ENCODE assay signal across 1 cellular context in genomic region chr10:68955786-68956532, GRCh38.
TF ChIP-seq lines count a peak whose summit lies in the region.

Gene DDX21, plus strand, starts transcription at chr10:68956170. Its CDS starts 56 bp downstream, at chr10:68956226.

TF ChIP-seq in HepG2, 621 proteins besides CTCF, POLR2A, EP300 and RAD21 (continued from another document and continues in another):
- TF ChIP-seq ARHGAP35 (CRISPR knock-in tag; IDR thresholded peaks at IDR 0.05; ENCODE audit: borderline replicate concordance) = 0 out of 2 replicates have a peak, but pooled peaks have one; percentile 69
- no peak for TF ChIP-seq ZKSCAN1 (IDR thresholded peaks at IDR 0.05; ENCODE audit: low read length)
- TF ChIP-seq, protein P1, sequence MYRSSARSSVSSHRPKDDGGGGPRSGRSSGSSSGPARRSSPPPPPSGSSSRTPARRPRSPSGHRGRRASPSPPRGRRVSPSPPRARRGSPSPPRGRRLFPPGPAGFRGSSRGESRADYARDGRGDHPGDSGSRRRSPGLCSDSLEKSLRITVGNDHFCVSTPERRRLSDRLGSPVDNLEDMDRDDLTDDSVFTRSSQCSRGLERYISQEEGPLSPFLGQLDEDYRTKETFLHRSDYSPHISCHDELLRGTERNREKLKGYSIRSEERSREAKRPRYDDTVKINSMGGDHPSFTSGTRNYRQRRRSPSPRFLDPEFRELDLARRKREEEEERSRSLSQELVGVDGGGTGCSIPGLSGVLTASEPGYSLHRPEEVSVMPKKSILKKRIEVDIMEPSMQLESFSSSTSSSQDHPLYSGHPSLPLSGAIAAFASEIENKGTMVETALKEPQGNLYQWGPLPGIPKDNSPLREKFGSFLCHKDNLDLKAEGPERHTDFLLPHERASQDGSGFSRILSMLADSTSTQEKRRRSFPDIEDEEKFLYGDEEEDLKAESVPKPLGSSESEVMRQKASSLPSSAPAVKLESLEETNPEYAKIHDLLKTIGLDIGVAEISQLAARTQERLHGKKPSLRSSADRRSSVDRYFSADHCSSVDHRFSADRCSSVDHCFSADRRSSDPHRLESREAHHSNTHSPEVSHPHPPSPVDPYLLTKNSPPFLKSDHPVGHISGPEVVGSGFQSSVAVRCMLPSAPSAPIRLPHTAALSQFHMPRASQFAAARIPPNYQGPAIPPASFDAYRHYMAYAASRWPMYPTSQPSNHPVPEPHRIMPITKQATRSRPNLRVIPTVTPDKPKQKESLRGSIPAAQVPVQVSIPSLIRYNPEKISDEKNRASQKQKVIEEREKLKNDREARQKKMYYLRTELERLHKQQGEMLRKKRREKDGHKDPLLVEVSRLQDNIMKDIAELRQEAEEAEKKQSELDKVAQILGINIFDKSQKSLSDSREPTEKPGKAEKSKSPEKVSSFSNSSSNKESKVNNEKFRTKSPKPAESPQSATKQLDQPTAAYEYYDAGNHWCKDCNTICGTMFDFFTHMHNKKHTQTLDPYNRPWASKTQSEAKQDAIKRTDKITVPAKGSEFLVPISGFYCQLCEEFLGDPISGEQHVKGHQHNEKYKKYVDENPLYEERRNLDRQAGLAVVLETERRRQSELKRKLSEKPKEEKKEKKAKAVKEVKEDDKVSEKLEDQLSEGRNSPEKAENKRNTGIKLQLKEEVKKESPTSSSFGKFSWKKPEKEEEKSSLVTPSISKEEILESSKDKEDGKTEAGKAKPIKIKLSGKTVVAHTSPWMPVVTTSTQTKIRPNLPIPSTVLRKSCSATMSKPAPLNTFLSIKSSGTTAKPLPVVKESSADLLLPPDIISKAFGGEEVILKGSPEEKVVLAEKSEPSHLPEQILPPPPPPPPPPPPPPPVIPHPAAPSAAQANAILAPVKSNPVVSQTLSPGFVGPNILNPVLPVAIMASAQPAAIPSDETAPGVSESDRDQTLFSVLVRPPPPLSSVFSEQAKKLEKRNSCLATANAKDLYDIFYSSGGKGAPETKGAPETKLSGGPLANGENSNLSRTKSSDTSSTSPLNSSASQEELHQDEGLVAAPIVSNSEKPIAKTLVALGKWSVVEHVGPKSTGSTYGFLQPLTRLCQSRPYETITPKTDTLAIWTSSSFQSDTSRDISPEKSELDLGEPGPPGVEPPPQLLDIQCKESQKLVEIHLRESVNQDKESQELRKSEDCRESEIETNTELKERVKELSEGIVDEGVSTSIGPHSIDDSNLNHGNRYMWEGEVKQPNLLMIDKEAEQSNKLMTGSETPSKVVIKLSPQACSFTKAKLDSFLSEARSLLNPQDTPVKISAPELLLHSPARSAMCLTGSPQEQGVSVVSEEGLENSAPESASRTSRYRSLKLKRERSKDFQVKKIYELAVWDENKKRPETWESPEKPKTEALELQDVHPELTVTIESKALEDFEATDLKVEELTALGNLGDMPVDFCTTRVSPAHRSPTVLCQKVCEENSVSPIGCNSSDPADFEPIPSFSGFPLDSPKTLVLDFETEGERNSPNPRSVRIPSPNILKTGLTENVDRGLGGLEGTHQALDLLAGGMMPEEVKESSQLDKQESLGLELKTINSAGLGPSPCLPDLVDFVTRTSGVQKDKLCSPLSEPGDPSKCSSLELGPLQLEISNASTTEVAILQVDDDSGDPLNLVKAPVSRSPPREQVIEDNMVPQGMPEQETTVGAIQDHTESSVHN (CRISPR knock-in tag; IDR thresholded peaks at IDR 0.05) = peak; percentile 11
- no peak for TF ChIP-seq HNRNPUL1 (IDR thresholded peaks at IDR 0.05; ENCODE audit: low read depth, low read length)
- TF ChIP-seq, protein P2, sequence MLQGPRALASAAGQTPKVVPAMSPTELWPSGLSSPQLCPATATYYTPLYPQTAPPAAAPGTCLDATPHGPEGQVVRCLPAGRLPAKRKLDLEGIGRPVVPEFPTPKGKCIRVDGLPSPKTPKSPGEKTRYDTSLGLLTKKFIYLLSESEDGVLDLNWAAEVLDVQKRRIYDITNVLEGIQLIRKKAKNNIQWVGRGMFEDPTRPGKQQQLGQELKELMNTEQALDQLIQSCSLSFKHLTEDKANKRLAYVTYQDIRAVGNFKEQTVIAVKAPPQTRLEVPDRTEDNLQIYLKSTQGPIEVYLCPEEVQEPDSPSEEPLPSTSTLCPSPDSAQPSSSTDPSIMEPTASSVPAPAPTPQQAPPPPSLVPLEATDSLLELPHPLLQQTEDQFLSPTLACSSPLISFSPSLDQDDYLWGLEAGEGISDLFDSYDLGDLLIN (CRISPR knock-in tag; IDR thresholded peaks at IDR 0.05; ENCODE audit: borderline replicate concordance) = no peak
- TF ChIP-seq ZNF143 (CRISPR knock-in tag; IDR thresholded peaks at IDR 0.05) = no peak
- peak; percentile 97 for TF ChIP-seq MXD4 (CRISPR knock-in tag; IDR thresholded peaks at IDR 0.05)
- TF ChIP-seq ZNF101 (CRISPR knock-in tag; IDR thresholded peaks at IDR 0.05; ENCODE audit: borderline replicate concordance, low read depth) = 0 out of 2 replicates have a peak, but pooled peaks have one; percentile 60
- TF ChIP-seq ZNF17 (CRISPR knock-in tag; IDR thresholded peaks at IDR 0.05) = no peak
- TF ChIP-seq ZFP82 (CRISPR knock-in tag; IDR thresholded peaks at IDR 0.05; ENCODE audit: borderline replicate concordance) = peak; percentile 71; the same call in 1 of the 2 replicates
- 0 out of 2 replicates have a peak, but pooled peaks have one; percentile 38 for TF ChIP-seq AKAP8 (CRISPR knock-in tag; IDR thresholded peaks at IDR 0.05)
- TF ChIP-seq ZNF160 (CRISPR knock-in tag; IDR thresholded peaks at IDR 0.05) = no peak
- TF ChIP-seq KAT2B (IDR thresholded peaks at IDR 0.05; ENCODE audit: borderline replicate concordance, low read depth, low read length) = no peak
- peak; percentile 57 for TF ChIP-seq EED (CRISPR knock-in tag; IDR thresholded peaks at IDR 0.05)
- TF ChIP-seq KDM3A (CRISPR knock-in tag; IDR thresholded peaks at IDR 0.05; ENCODE audit: low read depth) = no peak
- peak; percentile 6; the same call in 1 of the 2 replicates for TF ChIP-seq SALL2 (CRISPR knock-in tag; IDR thresholded peaks at IDR 0.05)
- TF ChIP-seq TP53 (CRISPR knock-in tag; conservative IDR thresholded peaks at IDR 0.05) = 0 out of 2 replicates have a peak, but pooled peaks have one; percentile 55
- TF ChIP-seq TCF12 (IDR thresholded peaks at IDR 0.05) = no peak
- TF ChIP-seq TCF12 (CRISPR knock-in tag; IDR thresholded peaks at IDR 0.05) = peak; percentile 47; the same call in 1 of the 2 replicates
- TF ChIP-seq ZNF747 (CRISPR knock-in tag; IDR thresholded peaks at IDR 0.05; ENCODE audit: borderline replicate concordance) = peak; percentile 61; the same call in 1 of the 2 replicates
- 0 out of 2 replicates have a peak, but pooled peaks have one; percentile 19 for TF ChIP-seq CC2D1A (CRISPR knock-in tag; IDR thresholded peaks at IDR 0.05)
- TF ChIP-seq SP4 (CRISPR knock-in tag; IDR thresholded peaks at IDR 0.05) = peak; percentile 57
- TF ChIP-seq, protein P3, sequence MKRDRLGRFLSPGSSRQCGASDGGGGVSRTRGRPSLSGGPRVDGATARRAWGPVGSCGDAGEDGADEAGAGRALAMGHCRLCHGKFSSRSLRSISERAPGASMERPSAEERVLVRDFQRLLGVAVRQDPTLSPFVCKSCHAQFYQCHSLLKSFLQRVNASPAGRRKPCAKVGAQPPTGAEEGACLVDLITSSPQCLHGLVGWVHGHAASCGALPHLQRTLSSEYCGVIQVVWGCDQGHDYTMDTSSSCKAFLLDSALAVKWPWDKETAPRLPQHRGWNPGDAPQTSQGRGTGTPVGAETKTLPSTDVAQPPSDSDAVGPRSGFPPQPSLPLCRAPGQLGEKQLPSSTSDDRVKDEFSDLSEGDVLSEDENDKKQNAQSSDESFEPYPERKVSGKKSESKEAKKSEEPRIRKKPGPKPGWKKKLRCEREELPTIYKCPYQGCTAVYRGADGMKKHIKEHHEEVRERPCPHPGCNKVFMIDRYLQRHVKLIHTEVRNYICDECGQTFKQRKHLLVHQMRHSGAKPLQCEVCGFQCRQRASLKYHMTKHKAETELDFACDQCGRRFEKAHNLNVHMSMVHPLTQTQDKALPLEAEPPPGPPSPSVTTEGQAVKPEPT (CRISPR knock-in tag; IDR thresholded peaks at IDR 0.05; ENCODE audit: low read depth) = peak; percentile 51; the same call in 1 of the 2 replicates
- 0 out of 2 replicates have a peak, but pooled peaks have one; percentile 37 for TF ChIP-seq ZNF772 (CRISPR knock-in tag; IDR thresholded peaks at IDR 0.05)
- TF ChIP-seq, protein P4, sequence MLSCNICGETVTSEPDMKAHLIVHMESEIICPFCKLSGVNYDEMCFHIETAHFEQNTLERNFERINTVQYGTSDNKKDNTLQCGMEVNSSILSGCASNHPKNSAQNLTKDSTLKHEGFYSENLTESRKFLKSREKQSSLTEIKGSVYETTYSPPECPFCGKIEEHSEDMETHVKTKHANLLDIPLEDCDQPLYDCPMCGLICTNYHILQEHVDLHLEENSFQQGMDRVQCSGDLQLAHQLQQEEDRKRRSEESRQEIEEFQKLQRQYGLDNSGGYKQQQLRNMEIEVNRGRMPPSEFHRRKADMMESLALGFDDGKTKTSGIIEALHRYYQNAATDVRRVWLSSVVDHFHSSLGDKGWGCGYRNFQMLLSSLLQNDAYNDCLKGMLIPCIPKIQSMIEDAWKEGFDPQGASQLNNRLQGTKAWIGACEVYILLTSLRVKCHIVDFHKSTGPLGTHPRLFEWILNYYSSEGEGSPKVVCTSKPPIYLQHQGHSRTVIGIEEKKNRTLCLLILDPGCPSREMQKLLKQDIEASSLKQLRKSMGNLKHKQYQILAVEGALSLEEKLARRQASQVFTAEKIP (CRISPR knock-in tag; IDR thresholded peaks at IDR 0.05; ENCODE audit: borderline replicate concordance) = no peak
- TF ChIP-seq ZSCAN31 (CRISPR knock-in tag; IDR thresholded peaks at IDR 0.05; ENCODE audit: low read depth) = no peak
- peak; percentile 58; the same call in 1 of the 2 replicates for TF ChIP-seq ZNF337 (CRISPR knock-in tag; IDR thresholded peaks at IDR 0.05; ENCODE audit: borderline replicate concordance, low read depth)
- TF ChIP-seq ZNF629 (CRISPR knock-in tag; conservative IDR thresholded peaks at IDR 0.05) = 0 out of 2 replicates have a peak, but pooled peaks have one; percentile 5
- no peak for TF ChIP-seq ZNF598 (CRISPR knock-in tag; IDR thresholded peaks at IDR 0.05; ENCODE audit: borderline replicate concordance)
- TF ChIP-seq TCF7 (IDR thresholded peaks at IDR 0.05; ENCODE audit: low read depth) = no peak
- TF ChIP-seq TCF7L2 (IDR thresholded peaks at IDR 0.05; ENCODE audit: low read depth, low read length) = no peak
- no peak for TF ChIP-seq ZNF414 (CRISPR knock-in tag; IDR thresholded peaks at IDR 0.05)
- TF ChIP-seq ZNF3 (CRISPR knock-in tag; IDR thresholded peaks at IDR 0.05) = 0 out of 2 replicates have a peak, but pooled peaks have one; percentile 31
- peak; percentile 98; the same call in 2 of the 3 replicates for TF ChIP-seq MXI1 (IDR thresholded peaks at IDR 0.05; ENCODE audit: borderline replicate concordance, low read depth, low read length)
- TF ChIP-seq, protein P5, sequence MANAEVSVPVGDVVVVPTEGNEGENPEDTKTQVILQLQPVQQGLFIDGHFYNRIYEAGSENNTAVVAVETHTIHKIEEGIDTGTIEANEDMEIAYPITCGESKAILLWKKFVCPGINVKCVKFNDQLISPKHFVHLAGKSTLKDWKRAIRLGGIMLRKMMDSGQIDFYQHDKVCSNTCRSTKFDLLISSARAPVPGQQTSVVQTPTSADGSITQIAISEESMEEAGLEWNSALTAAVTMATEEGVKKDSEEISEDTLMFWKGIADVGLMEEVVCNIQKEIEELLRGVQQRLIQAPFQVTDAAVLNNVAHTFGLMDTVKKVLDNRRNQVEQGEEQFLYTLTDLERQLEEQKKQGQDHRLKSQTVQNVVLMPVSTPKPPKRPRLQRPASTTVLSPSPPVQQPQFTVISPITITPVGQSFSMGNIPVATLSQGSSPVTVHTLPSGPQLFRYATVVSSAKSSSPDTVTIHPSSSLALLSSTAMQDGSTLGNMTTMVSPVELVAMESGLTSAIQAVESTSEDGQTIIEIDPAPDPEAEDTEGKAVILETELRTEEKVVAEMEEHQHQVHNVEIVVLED (CRISPR knock-in tag; IDR thresholded peaks at IDR 0.05; ENCODE audit: borderline replicate concordance) = peak; percentile 46; the same call in 1 of the 2 replicates
- peak; percentile 52; the same call in 1 of the 2 replicates for TF ChIP-seq ZNF331 (CRISPR knock-in tag; IDR thresholded peaks at IDR 0.05)
- TF ChIP-seq, protein P6, sequence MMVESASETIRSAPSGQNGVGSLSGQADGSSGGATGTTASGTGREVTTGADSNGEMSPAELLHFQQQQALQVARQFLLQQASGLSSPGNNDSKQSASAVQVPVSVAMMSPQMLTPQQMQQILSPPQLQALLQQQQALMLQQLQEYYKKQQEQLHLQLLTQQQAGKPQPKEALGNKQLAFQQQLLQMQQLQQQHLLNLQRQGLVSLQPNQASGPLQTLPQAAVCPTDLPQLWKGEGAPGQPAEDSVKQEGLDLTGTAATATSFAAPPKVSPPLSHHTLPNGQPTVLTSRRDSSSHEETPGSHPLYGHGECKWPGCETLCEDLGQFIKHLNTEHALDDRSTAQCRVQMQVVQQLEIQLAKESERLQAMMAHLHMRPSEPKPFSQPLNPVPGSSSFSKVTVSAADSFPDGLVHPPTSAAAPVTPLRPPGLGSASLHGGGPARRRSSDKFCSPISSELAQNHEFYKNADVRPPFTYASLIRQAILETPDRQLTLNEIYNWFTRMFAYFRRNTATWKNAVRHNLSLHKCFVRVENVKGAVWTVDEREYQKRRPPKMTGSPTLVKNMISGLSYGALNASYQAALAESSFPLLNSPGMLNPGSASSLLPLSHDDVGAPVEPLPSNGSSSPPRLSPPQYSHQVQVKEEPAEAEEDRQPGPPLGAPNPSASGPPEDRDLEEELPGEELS (CRISPR knock-in tag; IDR thresholded peaks at IDR 0.05) = no peak
- TF ChIP-seq POLR2G (IDR thresholded peaks at IDR 0.05; ENCODE audit: low read depth, low read length) = peak; percentile 98
- TF ChIP-seq DR1 (CRISPR knock-in tag; IDR thresholded peaks at IDR 0.05) = peak; percentile 1; the same call in 1 of the 2 replicates
- peak; percentile 96 for TF ChIP-seq HDAC1 (CRISPR knock-in tag; IDR thresholded peaks at IDR 0.05)
- TF ChIP-seq ZNF350 (CRISPR knock-in tag; IDR thresholded peaks at IDR 0.05; ENCODE audit: borderline replicate concordance, low read depth) = peak; percentile 90; the same call in 1 of the 2 replicates
- peak; percentile 83; the same call in 1 of the 2 replicates for TF ChIP-seq ZNF230 (CRISPR knock-in tag; IDR thresholded peaks at IDR 0.05)
- peak; percentile 65 for TF ChIP-seq NFKB2 (CRISPR knock-in tag; IDR thresholded peaks at IDR 0.05; ENCODE audit: borderline replicate concordance)
- TF ChIP-seq ZZZ3 (CRISPR knock-in tag; IDR thresholded peaks at IDR 0.05; ENCODE audit: borderline replicate concordance) = peak; percentile 87; the same call in 1 of the 2 replicates
- no peak for TF ChIP-seq PREB (CRISPR knock-in tag; IDR thresholded peaks at IDR 0.05)
- TF ChIP-seq SRSF1 (optimal IDR thresholded peaks at IDR 0.05; ENCODE audit: low read depth, low read length) = no peak
- no peak for TF ChIP-seq BHLHE40 (IDR thresholded peaks at IDR 0.05; ENCODE audit: low read length)
- no peak for TF ChIP-seq AHR (CRISPR knock-in tag; IDR thresholded peaks at IDR 0.05)
